In the genomic region with DNA sequence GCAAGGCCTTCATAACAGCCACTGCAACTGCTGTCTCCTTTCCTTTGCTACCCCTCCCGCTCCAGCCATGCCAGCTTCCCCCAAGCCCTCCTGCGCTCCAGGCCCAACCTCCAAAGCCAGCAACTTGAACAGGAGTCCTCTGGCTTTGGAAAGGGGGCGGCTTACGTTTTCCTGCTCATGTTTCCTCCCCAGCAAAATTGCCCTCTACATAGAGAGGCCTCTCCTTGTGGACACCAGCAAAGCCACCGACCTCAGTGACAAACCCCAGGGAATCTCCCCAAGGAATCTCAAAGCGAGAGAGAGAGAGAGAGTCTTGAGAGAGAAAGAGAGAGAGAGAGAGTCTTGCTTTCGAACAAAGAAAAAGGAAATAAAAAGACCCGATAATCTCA, we compare ENCODE assay signal across 9 cellular contexts. TPM values are rescaled to one million over a fixed set of nuclear protein-coding genes. Genes with fewer than 3 reads are reported as not detected.
DNase-seq lines count a peak whose midpoint lies in the region; ATAC-seq, FAIRE-seq and TF ChIP-seq lines count a peak whose summit lies in the region.
"Had no signal": no experiment of that assay in that cellular context is flagged by ENCODE, and none has a peak within 500 bp of the region (broad histone marks: within the 10 kb centered on the region; RNA-seq: fewer than 3 reads in every experiment).

No MANE protein-coding gene starts in this region.

- no peaks in the 10 kb centered on the region for H3K9me3 Mint-ChIP-seq in CD4-positive, alpha-beta T cell
- no peaks in the 10 kb centered on the region for H3K9me3 Mint-ChIP-seq in stimulated activated naive CD8-positive, alpha-beta T cell treated with anti-CD3 and anti-CD28 coated beads, Interleukin-15, amount 100 ng/mL, for 72 hours

- H3K79me2 ChIP-seq in keratinocyte (ENCODE audit: control insufficient read depth, insufficient read depth, low read length): peaks cover 32% of the 10 kb centered on the region

- peak overlapping the region; percentile 91 for H3K4me2 ChIP-seq in keratinocyte (ENCODE audit: control insufficient read depth, extremely low read depth, insufficient read depth, low read depth, low read length)

- H3K36me3 Mint-ChIP-seq in CD4-positive, alpha-beta T cell (ENCODE audit: low read depth): peaks cover 56% of the 10 kb centered on the region

- DNase-seq in CD4-positive, alpha-beta T cell: no peak
- DNase-seq in HTR-8/SVneo (ENCODE audit: insufficient read length, low spot score) (peak; percentile 30), ascending aorta (ENCODE audit: low spot score in 2 of 2) (peak in 1 of 2 donors; percentile 81), keratinocyte (ENCODE audit: low read depth, low spot score) (no peak), AG08396 (ENCODE audit: low spot score) (no peak), G401 (ENCODE audit: low spot score) (no peak)
- no peak for DNase-seq in stimulated activated naive CD8-positive, alpha-beta T cell treated with anti-CD3 and anti-CD28 coated beads, Interleukin-15, amount 100 ng/mL, for 72 hours

- no peaks in the 10 kb centered on the region for H3K9me3 ChIP-seq in CD4-positive, alpha-beta T cell (ENCODE audit: control insufficient read depth, low read length)
- H3K9me3 ChIP-seq in ascending aorta: no peaks in the 10 kb centered on the region
- H3K9me3 ChIP-seq in keratinocyte (ENCODE audit: control insufficient read depth, low read depth, low read length): no peaks in the 10 kb centered on the region

- H2AFZ ChIP-seq in keratinocyte (ENCODE audit: control insufficient read depth, low read length): peak overlapping the region; percentile 97

- H3K9me1 ChIP-seq in keratinocyte (ENCODE audit: control insufficient read depth, extremely low read depth, insufficient read depth, low read length): no peaks in the 10 kb centered on the region

- peaks cover 8% of the 10 kb centered on the region in 2 donors for H3K36me3 ChIP-seq in ascending aorta
- H3K36me3 ChIP-seq in keratinocyte (ENCODE audit: control insufficient read depth in 2 of 2, extremely low read depth in 1 of 2, insufficient read depth in 2 of 2, low read length in 2 of 2): peaks cover 7 to 9% of the 10 kb centered on the region in 2 experiments

- H3K27me3 ChIP-seq in CD4-positive, alpha-beta T cell (ENCODE audit: control insufficient read depth, insufficient read depth, low read length): no peaks in the 10 kb centered on the region
- H3K27me3 ChIP-seq in ascending aorta (no peaks in the 10 kb centered on the region), keratinocyte (ENCODE audit: control insufficient read depth, extremely low read depth, insufficient read depth, low read length) (no peaks in the 10 kb centered on the region)

- no peak for TF ChIP-seq CTCF in CD4-positive, alpha-beta T cell (IDR thresholded peaks at IDR 0.05)
- TF ChIP-seq CTCF in ascending aorta (IDR thresholded peaks at IDR 0.05) (no peak), keratinocyte (optimal IDR thresholded peaks at IDR 0.05 in 1 of 3, IDR thresholded peaks at IDR 0.05 in 1 of 3, conservative IDR thresholded peaks at IDR 0.05 in 1 of 3; ENCODE audit: extremely low read depth in 1 of 3, insufficient read depth in 2 of 3, low read length in 3 of 3) (no peak)

- intact Hi-C loops in CD4-positive, alpha-beta T cell (cut with DNase I, micrococcal nuclease): loop anchor here (1.0 to 5.0 kb wide), 4 partner anchors 15 to 241 kb away; a partner anchor contains a TSS
- intact Hi-C loops in ascending aorta (cut with DNase I): loop anchor here (1.0 to 2.0 kb wide), 5 partner anchors 17 to 92 kb away; a partner anchor contains a TSS

- H3K4me3 ChIP-seq in ascending aorta (peak overlapping the region; percentile 20 to 91), keratinocyte (ENCODE audit: control insufficient read depth in 2 of 3, extremely low read depth in 1 of 3, insufficient read depth in 2 of 3, low read depth in 1 of 3, low read length in 3 of 3) (peak overlapping the region in 2 of 3 experiments; percentile 94 to 96)

- in situ Hi-C loops in G401 (cut with HindIII; ENCODE audit: low sequenced_read_pairs): no loop called here

- ATAC-seq in CD4-positive, alpha-beta T cell (ENCODE audit: poor library complexity): peak; percentile 13
- ATAC-seq in GM21381 (IDR thresholded peaks at IDR 0.05; ENCODE audit: unreplicated experiment): peak; percentile 16
- ATAC-seq in stimulated activated naive CD8-positive, alpha-beta T cell treated with anti-CD3 and anti-CD28 coated beads, Interleukin-15, amount 100 ng/mL, for 72 hours: peak; percentile 24

- H3K4me1 ChIP-seq in ascending aorta (peaks cover 14 to 37% of the 10 kb centered on the region in 2 donors), keratinocyte (ENCODE audit: control insufficient read depth, extremely low read depth, insufficient read depth, low read length) (peaks cover 14% of the 10 kb centered on the region)

- peak overlapping the region; percentile 92 for H3K27ac Mint-ChIP-seq in CD4-positive, alpha-beta T cell
- H3K27ac Mint-ChIP-seq in stimulated activated naive CD8-positive, alpha-beta T cell treated with anti-CD3 and anti-CD28 coated beads, Interleukin-15, amount 100 ng/mL, for 72 hours: peak overlapping the region; percentile 98 to 99

- H3K27me3 Mint-ChIP-seq in CD4-positive, alpha-beta T cell: no peaks in the 10 kb centered on the region
- H3K27me3 Mint-ChIP-seq in stimulated activated naive CD8-positive, alpha-beta T cell treated with anti-CD3 and anti-CD28 coated beads, Interleukin-15, amount 100 ng/mL, for 72 hours: no peaks in the 10 kb centered on the region

- peaks cover 57% of the 10 kb centered on the region for H3K4me1 Mint-ChIP-seq in CD4-positive, alpha-beta T cell (ENCODE audit: low read depth)
- peaks cover 53% of the 10 kb centered on the region for H3K4me1 Mint-ChIP-seq in stimulated activated naive CD8-positive, alpha-beta T cell treated with anti-CD3 and anti-CD28 coated beads, Interleukin-15, amount 100 ng/mL, for 72 hours

- peak overlapping the region; percentile 97 for H3K9ac ChIP-seq in keratinocyte (ENCODE audit: control insufficient read depth, extremely low read depth, insufficient read depth, low read length)

- POLR2A ChIA-PET in CD4-positive, alpha-beta T cell (lab: Charles Lee): interaction anchor here (0.5 to 6.1 kb wide), 2 partner anchors 16 to 185 kb away, joined by 4 to 31 read pairs; a partner anchor contains a TSS

- dilution Hi-C loops in keratinocyte (cut with MboI; ENCODE audit: extremely low pct_ligation_motif_present, low sequenced_read_pairs): no loop called here

- FAIRE-seq in HTR-8/SVneo (lab: Jason Lieb, UNC) (no peak), keratinocyte (lab: Jason Lieb, UNC) (no peak)

- peak overlapping the region; percentile 98 for H3K4me3 Mint-ChIP-seq in CD4-positive, alpha-beta T cell
- peak overlapping the region; percentile 95 to 99 for H3K4me3 Mint-ChIP-seq in stimulated activated naive CD8-positive, alpha-beta T cell treated with anti-CD3 and anti-CD28 coated beads, Interleukin-15, amount 100 ng/mL, for 72 hours

- CTCF ChIA-PET in CD4-positive, alpha-beta T cell (lab: Charles Lee): no interaction called here

- H4K20me1 ChIP-seq in keratinocyte (ENCODE audit: control insufficient read depth, extremely low read depth, insufficient read depth, low read length): no peaks in the 10 kb centered on the region

- peak overlapping the region; percentile 73 for H3K27ac ChIP-seq in CD4-positive, alpha-beta T cell (ENCODE audit: low read depth, low read length)
- H3K27ac ChIP-seq in ascending aorta (peak overlapping the region; percentile 82 to 96), keratinocyte (ENCODE audit: control insufficient read depth, insufficient read depth, low read length) (peak overlapping the region; percentile 95)

RNA-seq across cellular contexts. Expression of a gene that starts 0.4 kb away (rescaled TPM):
- total RNA-seq in CD4-positive, alpha-beta T cell: 10 to 100 TPM; 16.2 to 17.5 TPM
- total RNA-seq in ascending aorta: 8.3 TPM
- 12.5 to 14.7 TPM (median 13.9 TPM) in 3 replicates for polyA plus RNA-seq in keratinocyte
- 8.2 TPM for polyA plus RNA-seq in keratinocyte (2011; ENCODE audit: low read depth)
- polyA plus RNA-seq in keratinocyte (2011; cell fraction: cytosol; rRNA removed): 5.1 and 5.6 TPM in 2 replicates
- polyA plus RNA-seq in keratinocyte (2011; cell fraction: nucleus; rRNA removed): 36.3 and 39.5 TPM in 2 replicates
- 9.0 and 11.2 TPM in 2 replicates for polyA plus RNA-seq in keratinocyte (2012; ENCODE audit: low replicate concordance)
- 6.4 to 8.5 TPM (median 7.4 TPM) in 3 replicates for polyA minus RNA-seq in keratinocyte
- polyA minus RNA-seq in keratinocyte (2011; cell fraction: cytosol; rRNA and poly(A)+ RNA removed): 2.7 TPM
- 10.4 and 13.5 TPM in 2 replicates for polyA minus RNA-seq in keratinocyte (2011; cell fraction: nucleus; rRNA and poly(A)+ RNA removed)
- total RNA-seq in G401 (2014; rRNA removed; shearing (Covaris generic)): 5.0 and 5.8 TPM in 2 replicates

RNA-seq across cellular contexts. Expression of a gene that starts 17.1 kb away (rescaled TPM):
- total RNA-seq in CD4-positive, alpha-beta T cell: 10 to 100 TPM; 21.4 to 26.5 TPM
- total RNA-seq in ascending aorta: 16.9 TPM
- polyA plus RNA-seq in keratinocyte: 7.4 to 10.9 TPM (median 9.8 TPM) in 3 replicates
- 0.94 TPM for polyA plus RNA-seq in keratinocyte (2011; ENCODE audit: low read depth)
- polyA plus RNA-seq in keratinocyte (2011; cell fraction: cytosol; rRNA removed): 5.5 and 6.1 TPM in 2 replicates
- polyA plus RNA-seq in keratinocyte (2011; cell fraction: nucleus; rRNA removed): 22.8 and 24.8 TPM in 2 replicates
- polyA plus RNA-seq in keratinocyte (2012; ENCODE audit: low replicate concordance): 1.3 and 4.6 TPM in 2 replicates
- 1.5 to 15.3 TPM (median 10.1 TPM) in 3 replicates for polyA minus RNA-seq in keratinocyte
- 4.6 TPM for polyA minus RNA-seq in keratinocyte (2011; cell fraction: cytosol; rRNA and poly(A)+ RNA removed)
- polyA minus RNA-seq in keratinocyte (2011; cell fraction: nucleus; rRNA and poly(A)+ RNA removed): 5.9 and 14.5 TPM in 2 replicates
- total RNA-seq in G401 (2014; rRNA removed; shearing (Covaris generic)): 0.14 and 0.68 TPM in 2 replicates

RNA-seq across cellular contexts. Expression of a gene that starts 42.7 kb away (rescaled TPM):
- total RNA-seq in CD4-positive, alpha-beta T cell: not detected
- not detected for total RNA-seq in ascending aorta
- polyA plus RNA-seq in keratinocyte: not detected in 3 replicates
- not detected for polyA plus RNA-seq in keratinocyte (2011; ENCODE audit: low read depth)
- not detected in 2 replicates for polyA plus RNA-seq in keratinocyte (2011; cell fraction: cytosol; rRNA removed)
- polyA plus RNA-seq in keratinocyte (2011; cell fraction: nucleus; rRNA removed): not detected in 2 replicates
- polyA plus RNA-seq in keratinocyte (2012; ENCODE audit: low replicate concordance): not detected in 2 replicates
- not detected in 3 replicates for polyA minus RNA-seq in keratinocyte
- polyA minus RNA-seq in keratinocyte (2011; cell fraction: cytosol; rRNA and poly(A)+ RNA removed): not detected
- polyA minus RNA-seq in keratinocyte (2011; cell fraction: nucleus; rRNA and poly(A)+ RNA removed): not detected in 2 replicates
- 0.06 TPM in 1 of 2 replicates, not detected in the other for total RNA-seq in G401 (2014; rRNA removed; shearing (Covaris generic))
- total RNA-seq: NCI-H460 had no signal

RNA-seq across cellular contexts. Expression of a gene that starts 55.3 kb away (rescaled TPM):
- 100 to 1,000 TPM; 109 TPM for total RNA-seq in CD4-positive, alpha-beta T cell
- total RNA-seq in ascending aorta: 7.7 TPM
- polyA plus RNA-seq in keratinocyte: 6.1 to 8.6 TPM (median 6.9 TPM) in 3 replicates
- polyA plus RNA-seq in keratinocyte (2011; ENCODE audit: low read depth): 1.4 TPM
- polyA plus RNA-seq in keratinocyte (2011; cell fraction: cytosol; rRNA removed): 3.1 and 4.1 TPM in 2 replicates
- polyA plus RNA-seq in keratinocyte (2011; cell fraction: nucleus; rRNA removed): 16.3 and 18.0 TPM in 2 replicates
- polyA plus RNA-seq in keratinocyte (2012; ENCODE audit: low replicate concordance): 1.8 and 3.2 TPM in 2 replicates
- 7.7 to 11.6 TPM (median 10.9 TPM) in 3 replicates for polyA minus RNA-seq in keratinocyte
- polyA minus RNA-seq in keratinocyte (2011; cell fraction: cytosol; rRNA and poly(A)+ RNA removed): 3.5 TPM
- polyA minus RNA-seq in keratinocyte (2011; cell fraction: nucleus; rRNA and poly(A)+ RNA removed): 4.5 and 11.0 TPM in 2 replicates
- 1.4 and 2.2 TPM in 2 replicates for total RNA-seq in G401 (2014; rRNA removed; shearing (Covaris generic))

Comparison
In these comparisons a context has a peak if more than half of its experiments do, and no peak if none do; other contexts are left out.
1. RNA of a gene that starts 17.1 kb away (total RNA-seq): 21.4 to 26.5 TPM in CD4-positive, alpha-beta T cell and 16.9 TPM in ascending aorta (single experiment); 0.14 to 0.68 TPM in G401; every median in the first group is over 10 times any median in the second.
2. Peak in every context shown above with its lines, with median percentiles within 50 percentile points of each other: ATAC-seq and H3K27ac ChIP-seq.